ENCODE assay signal across 29 cellular contexts in genomic region chr7:139407555-139407954, GRCh38.
"Had no signal": no experiment of that assay in that cellular context is flagged by ENCODE, and none has a peak within 500 bp of the region (broad histone marks: within the 10 kb centered on the region; RNA-seq: fewer than 3 reads in every experiment).

No MANE protein-coding gene starts in this region.

- H3K9me3 Mint-ChIP-seq: mesothelial cell of epicardium; naive B cell; nephron; stimulated activated memory B cell treated with anti-CD40 and anti-IgM and Interleukin-4, amounts not matched to agents 10 μg/mL and 1 μg/mL and 100 μg/mL, for 72 hours had no signal

- FAIRE-seq: endothelial cell of umbilical vein had no signal

- H3K27me3 Mint-ChIP-seq: naive B cell; stimulated activated memory B cell treated with anti-CD40 and anti-IgM and Interleukin-4, amounts not matched to agents 10 μg/mL and 1 μg/mL and 100 μg/mL, for 72 hours; type B pancreatic cell had no signal

- H3K4me1 Mint-ChIP-seq: mesothelial cell of epicardium; nephron; stimulated activated memory B cell treated with anti-CD40 and anti-IgM and Interleukin-4, amounts not matched to agents 10 μg/mL and 1 μg/mL and 100 μg/mL, for 72 hours had no signal

- H3K4me2 ChIP-seq: hepatocyte had no signal

- DNase-seq: dermis blood vessel endothelial cell; effector memory CD4-positive, alpha-beta T cell; foreskin keratinocyte; heart left ventricle; left cardiac atrium; left lung; mesenchymal stem cell; mucosa of descending colon; naive B cell; nucleus accumbens; posterior cingulate gyrus; psoas muscle; right cardiac atrium; spleen; stimulated activated CD4-positive, alpha-beta T cell treated with anti-CD3 and anti-CD28 coated beads, Interleukin-4, amount 100 ng/mL, for 4 hours; stimulated activated naive CD8-positive, alpha-beta T cell treated with anti-CD3 and anti-CD28 coated beads, Interleukin-15, Interleukin-2, amounts not matched to agents 100 U/mL and 50 U/mL, for 24 hours; substantia nigra; testis; tibial artery had no signal

- ATAC-seq: foreskin keratinocyte; gastroesophageal sphincter; heart left ventricle; left cardiac atrium; left lung; mucosa of descending colon; psoas muscle; right cardiac atrium; stimulated activated memory B cell treated with anti-CD40 and anti-IgM and Interleukin-4, amounts not matched to agents 10 μg/mL and 1 μg/mL and 100 μg/mL, for 72 hours; stimulated activated naive CD8-positive, alpha-beta T cell treated with anti-CD3 and anti-CD28 coated beads, Interleukin-15, Interleukin-2, amounts not matched to agents 100 U/mL and 50 U/mL, for 24 hours had no signal

- H3K27ac Mint-ChIP-seq: mesothelial cell of epicardium; naive B cell; nephron; stimulated activated memory B cell treated with anti-CD40 and anti-IgM and Interleukin-4, amounts not matched to agents 10 μg/mL and 1 μg/mL and 100 μg/mL, for 72 hours; type B pancreatic cell had no signal

- H3K4me1 ChIP-seq: esophagus muscularis mucosa, foreskin keratinocyte, gastroesophageal sphincter, heart left ventricle, left lung, psoas muscle, spleen, testis, tibial artery had no signal

- H3K27me3 ChIP-seq: esophagus muscularis mucosa, foreskin keratinocyte, gastroesophageal sphincter, heart left ventricle, hepatocyte, left lung, spleen, testis, tibial artery had no signal

- H3K4me3 Mint-ChIP-seq: mesothelial cell of epicardium; naive B cell; nephron; stimulated activated memory B cell treated with anti-CD40 and anti-IgM and Interleukin-4, amounts not matched to agents 10 μg/mL and 1 μg/mL and 100 μg/mL, for 72 hours; type B pancreatic cell had no signal

- H3K4me3 ChIP-seq: coronary artery, esophagus muscularis mucosa, gastroesophageal sphincter, heart left ventricle, hepatocyte, left lung, mucosa of descending colon, psoas muscle, skin epidermis, spleen, testis, tibial artery had no signal

- H3K27ac ChIP-seq: coronary artery, esophagus muscularis mucosa, foreskin keratinocyte, gastroesophageal sphincter, heart left ventricle, hepatocyte, left lung, psoas muscle, skin epidermis, spleen, testis, tibial artery had no signal

- H2AFZ ChIP-seq: hepatocyte had no signal

- H3K9me3 ChIP-seq: esophagus muscularis mucosa, gastroesophageal sphincter, heart left ventricle, left lung, mucosa of descending colon, psoas muscle, spleen, testis, tibial artery had no signal
